Comparison of ENCODE assay signal across 30 cellular contexts in genomic region chr13:89468081-89468480, GRCh38.
"Had no signal": no experiment of that assay in that cellular context is flagged by ENCODE, and none has a peak within 500 bp of the region (broad histone marks: within the 10 kb centered on the region; RNA-seq: fewer than 3 reads in every experiment).

No MANE protein-coding gene starts in this region.

- H3K9me3 ChIP-seq: adrenal gland, body of pancreas had no signal

- DNase-seq: activated B cell treated with CpG ODN at 0.5 μM for 24 hours; activated CD4-positive, alpha-beta memory T cell treated with anti-CD3 and anti-CD28 coated beads for 36 hours; activated CD4-positive, alpha-beta T cell treated with anti-CD3 and anti-CD28 coated beads for 4 hours; activated CD4-positive, alpha-beta T cell treated with anti-CD3 and anti-CD28 coated beads, Interleukin-2, amount 10 ng/mL, durations not matched to agents 24 days and 14 days; activated CD4-positive, alpha-beta T cell treated with anti-CD3 and anti-CD28 coated beads, Interleukin-2, amount 50 U/mL, for 1 hour; activated CD4-positive, alpha-beta T cell treated with anti-CD3 and anti-CD28 coated beads, Interleukin-2, amount 50 U/mL, for 4 hours; activated CD4-positive, CD25-positive, alpha-beta regulatory T cell treated with anti-CD3 and anti-CD28 coated beads, Interleukin-2, amount 50 U/mL, for 72 hours; activated CD8-positive, alpha-beta memory T cell treated with anti-CD3 and anti-CD28 coated beads, Interleukin-2, amount 50 U/mL, for 4 hours; activated CD8-positive, alpha-beta T cell treated with anti-CD3 and anti-CD28 coated beads for 36 hours; activated effector memory CD4-positive, alpha-beta T cell treated with anti-CD3 and anti-CD28 coated beads, Interleukin-2, amount 50 U/mL, for 16 hours; activated gamma-delta T cell treated with Interleukin-2 at 50 U/mL for 16 hours; activated naive CD4-positive, alpha-beta T cell; activated naive CD4-positive, alpha-beta T cell treated with anti-CD3 and anti-CD28 coated beads for 36 hours; activated naive CD4-positive, alpha-beta T cell treated with anti-CD3 and anti-CD28 coated beads, Interleukin-2, amount 50 U/mL, for 16 hours; activated naive CD8-positive, alpha-beta T cell treated with anti-CD3 and anti-CD28 coated beads for 36 hours; activated T-cell treated with anti-CD3 and anti-CD28 coated beads for 4 hours; activated T-cell treated with anti-CD3 and anti-CD28 coated beads, Interleukin-2, amount 50 U/mL, for 1 hour; activated T-cell treated with anti-CD3 and anti-CD28 coated beads, Interleukin-2, amount 50 U/mL, for 4 hours; activated T-cell treated with anti-CD3 and anti-CD28 coated beads, Interleukin-2, amount 50 U/mL, for 72 hours; adrenal gland; amniotic stem cell; aorta; body of pancreas; brain microvascular endothelial cell; central memory CD4-positive, alpha-beta T cell; T-helper 17 cell had no signal

- FAIRE-seq: astrocyte, TTC549 had no signal

- H3K27me3 ChIP-seq: adrenal gland, body of pancreas, brain microvascular endothelial cell, breast epithelium had no signal

- H3K36me3 ChIP-seq: adrenal gland, brain microvascular endothelial cell, breast epithelium had no signal

- H3K4me3 ChIP-seq: adrenal gland, body of pancreas, breast epithelium had no signal

- H3K27ac ChIP-seq: adrenal gland, body of pancreas, brain microvascular endothelial cell, breast epithelium, VCaP had no signal
